ENCODE assay signal across 32 cellular contexts in genomic region chr2:20549144-20549543, GRCh38.
"Had no signal": no experiment of that assay in that cellular context is flagged by ENCODE, and none has a peak within 500 bp of the region (broad histone marks: within the 10 kb centered on the region; RNA-seq: fewer than 3 reads in every experiment).

No MANE protein-coding gene starts in this region.

- H3K27ac Mint-ChIP-seq: activated B cell treated with CpG ODN at 0.5 μM for 24 hours; activated CD4-positive, alpha-beta memory T cell treated with anti-CD3 and anti-CD28 coated beads for 36 hours; activated CD8-positive, alpha-beta memory T cell treated with anti-CD3 and anti-CD28 coated beads, Interleukin-2, amount 10 ng/mL, durations not matched to agents 7 days and 5 days; activated CD8-positive, alpha-beta T cell treated with anti-CD3 and anti-CD28 coated beads, Interleukin-2, amount 10 ng/mL, durations not matched to agents 7 days and 5 days; activated naive CD4-positive, alpha-beta T cell treated with anti-CD3 and anti-CD28 coated beads, Interleukin-2, amount 10 ng/mL, durations not matched to agents 7 days and 5 days; activated naive CD4-positive, alpha-beta T cell treated with anti-CD3 and anti-CD28 coated beads, Interleukin-2, amount 50 U/mL, for 72 hours; activated T-helper 1 cell treated with anti-CD3 and anti-CD28 coated beads, Interleukin-12 subunit alpha, Interleukin-12 subunit beta, Interleukin-2, Interleukin-4 antibody, amounts not matched to agents 30 ng/mL and 10 ng/mL and 1 ng/mL, durations not matched to agents 14 hours and 24 hours and 36 hours; effector memory CD8-positive, alpha-beta T cell; T-cell; T-helper 1 cell treated with Interleukin-12 subunit alpha and Interleukin-12 subunit beta and Interleukin-4 antibody, amounts not matched to agents 30 μg/mL and 1 μg/mL, for 36 hours; T-helper 2 cell treated with Interferon-gamma antibody and Interleukin-4, amounts not matched to agents 5 μg/mL and 100 μg/mL, for 36 hours had no signal

- H3K9me3 Mint-ChIP-seq: activated naive CD4-positive, alpha-beta T cell treated with anti-CD3 and anti-CD28 coated beads, Interleukin-2, amount 10 ng/mL, durations not matched to agents 7 days and 5 days; activated naive CD4-positive, alpha-beta T cell treated with anti-CD3 and anti-CD28 coated beads, Interleukin-2, amount 50 U/mL, for 72 hours; activated T-helper 1 cell treated with anti-CD3 and anti-CD28 coated beads, Interleukin-12 subunit alpha, Interleukin-12 subunit beta, Interleukin-2, Interleukin-4 antibody, amounts not matched to agents 30 ng/mL and 10 ng/mL and 1 ng/mL, durations not matched to agents 14 hours and 24 hours and 36 hours; effector memory CD8-positive, alpha-beta T cell; T-helper 1 cell treated with Interleukin-12 subunit alpha and Interleukin-12 subunit beta and Interleukin-4 antibody, amounts not matched to agents 30 μg/mL and 1 μg/mL, for 36 hours; T-helper 2 cell treated with Interferon-gamma antibody and Interleukin-4, amounts not matched to agents 5 μg/mL and 100 μg/mL, for 36 hours had no signal

- H3K4me3 Mint-ChIP-seq: activated B cell treated with CpG ODN at 0.5 μM for 24 hours; activated CD4-positive, alpha-beta memory T cell treated with anti-CD3 and anti-CD28 coated beads for 36 hours; activated CD8-positive, alpha-beta memory T cell treated with anti-CD3 and anti-CD28 coated beads, Interleukin-2, amount 10 ng/mL, durations not matched to agents 7 days and 5 days; activated CD8-positive, alpha-beta T cell treated with anti-CD3 and anti-CD28 coated beads, Interleukin-2, amount 10 ng/mL, durations not matched to agents 7 days and 5 days; activated naive CD4-positive, alpha-beta T cell treated with anti-CD3 and anti-CD28 coated beads, Interleukin-2, amount 10 ng/mL, durations not matched to agents 7 days and 5 days; activated T-helper 1 cell treated with anti-CD3 and anti-CD28 coated beads, Interleukin-12 subunit alpha, Interleukin-12 subunit beta, Interleukin-2, Interleukin-4 antibody, amounts not matched to agents 30 ng/mL and 10 ng/mL and 1 ng/mL, durations not matched to agents 14 hours and 24 hours and 36 hours; effector memory CD8-positive, alpha-beta T cell; T-cell; T-helper 1 cell treated with Interleukin-12 subunit alpha and Interleukin-12 subunit beta and Interleukin-4 antibody, amounts not matched to agents 30 μg/mL and 1 μg/mL, for 36 hours; T-helper 2 cell treated with Interferon-gamma antibody and Interleukin-4, amounts not matched to agents 5 μg/mL and 100 μg/mL, for 36 hours had no signal

- DNase-seq: activated B cell treated with CpG ODN at 0.5 μM for 24 hours; activated CD4-positive, alpha-beta memory T cell treated with anti-CD3 and anti-CD28 coated beads for 36 hours; activated CD4-positive, alpha-beta T cell treated with anti-CD3 and anti-CD28 coated beads for 48 hours; activated CD8-positive, alpha-beta memory T cell treated with anti-CD3 and anti-CD28 coated beads, Interleukin-2, amount 10 ng/mL, durations not matched to agents 7 days and 5 days; activated CD8-positive, alpha-beta memory T cell treated with anti-CD3 and anti-CD28 coated beads, Interleukin-2, amount 50 U/mL, for 4 hours; activated CD8-positive, alpha-beta T cell treated with anti-CD3 and anti-CD28 coated beads, Interleukin-2, amount 10 ng/mL, durations not matched to agents 7 days and 5 days; activated gamma-delta T cell; activated naive CD4-positive, alpha-beta T cell; activated naive CD4-positive, alpha-beta T cell treated with anti-CD3 and anti-CD28 coated beads, Interleukin-2, amount 10 ng/mL, durations not matched to agents 7 days and 5 days; activated T-cell treated with anti-CD3 and anti-CD28 coated beads, Interleukin-2, amount 50 U/mL, for 1 hour; activated T-cell treated with anti-CD3 and anti-CD28 coated beads, Interleukin-2, amount 50 U/mL, for 48 hours; amniotic stem cell; anterior cingulate cortex; caudate nucleus; cortex of kidney; dermis blood vessel endothelial cell; effector CD4-positive, alpha-beta T cell; effector memory CD8-positive, alpha-beta T cell; erythroblast; foreskin keratinocyte; head of caudate nucleus; SW 1271; T-cell; T1000; WERI-Rb-1 had no signal

- H3K36me3 ChIP-seq: esophagus muscularis mucosa, gastroesophageal sphincter, WERI-Rb-1 had no signal

- H3K4me1 Mint-ChIP-seq: activated B cell treated with CpG ODN at 0.5 μM for 24 hours, T-cell had no signal

- H3K9me3 ChIP-seq: esophagus muscularis mucosa had no signal

- H3K27me3 ChIP-seq: esophagus muscularis mucosa, foreskin keratinocyte, gastroesophageal sphincter had no signal

- H3K27ac ChIP-seq: esophagus muscularis mucosa, foreskin keratinocyte, gastroesophageal sphincter, WERI-Rb-1 had no signal

- H3K36me3 Mint-ChIP-seq: activated CD4-positive, alpha-beta memory T cell treated with anti-CD3 and anti-CD28 coated beads for 36 hours; activated CD8-positive, alpha-beta memory T cell treated with anti-CD3 and anti-CD28 coated beads, Interleukin-2, amount 10 ng/mL, durations not matched to agents 7 days and 5 days; activated naive CD4-positive, alpha-beta T cell treated with anti-CD3 and anti-CD28 coated beads, Interleukin-2, amount 10 ng/mL, durations not matched to agents 7 days and 5 days; activated naive CD4-positive, alpha-beta T cell treated with anti-CD3 and anti-CD28 coated beads, Interleukin-2, amount 50 U/mL, for 72 hours; T-cell had no signal

- ATAC-seq: activated CD4-positive, CD25-positive, alpha-beta regulatory T cell treated with anti-CD3 and anti-CD28 coated beads, Interleukin-2, amount 50 U/mL, for 24 hours; activated CD8-positive, alpha-beta memory T cell treated with anti-CD3 and anti-CD28 coated beads, Interleukin-2, amount 10 ng/mL, durations not matched to agents 7 days and 5 days; activated CD8-positive, alpha-beta T cell treated with anti-CD3 and anti-CD28 coated beads, Interleukin-2, amount 10 ng/mL, durations not matched to agents 7 days and 5 days; activated naive CD4-positive, alpha-beta T cell treated with anti-CD3 and anti-CD28 coated beads, Interleukin-2, amount 50 U/mL, for 72 hours; effector memory CD8-positive, alpha-beta T cell; foreskin keratinocyte; gastroesophageal sphincter; T-cell had no signal

- H3K27me3 Mint-ChIP-seq: activated CD4-positive, alpha-beta memory T cell treated with anti-CD3 and anti-CD28 coated beads for 36 hours; T-cell had no signal

- H3K4me3 ChIP-seq: esophagus muscularis mucosa, gastroesophageal sphincter had no signal

- H3K4me1 ChIP-seq: foreskin keratinocyte had no signal
